ENCODE assay signal across 7 cellular contexts in genomic region chr2:64228923-64229322, GRCh38.
A peak's percentile ranks its signal among the peaks of the same experiment; 100 is the strongest.
DNase-seq lines count a peak whose midpoint lies in the region; ATAC-seq and TF ChIP-seq lines count a peak whose summit lies in the region.

No MANE protein-coding gene starts in this region.

- H3K4me1 ChIP-seq in HUES6 (ENCODE audit: control insufficient read depth, insufficient read depth, low read length): peaks cover 36% of the 10 kb centered on the region
- peaks cover 17% of the 10 kb centered on the region for H3K4me1 ChIP-seq in iPS-18a (ENCODE audit: control insufficient read depth, low read depth, low read length)

- CTCF ChIA-PET in activated CD8-positive, alpha-beta T cell treated with anti-CD3 and anti-CD28 coated beads for 36 hours (lab: Charles Lee): interaction anchor here (1.5 to 3.3 kb wide), 3 partner anchors 9 to 100 kb away, joined by 5 to 15 read pairs (median 14); no protein-coding TSS in a partner anchor

- peaks cover 1% of the 10 kb centered on the region for H3K27me3 Mint-ChIP-seq in activated CD8-positive, alpha-beta T cell treated with anti-CD3 and anti-CD28 coated beads for 36 hours
- H3K27me3 Mint-ChIP-seq in stimulated activated memory B cell treated with anti-CD40 and anti-IgM and Interleukin-4, amounts not matched to agents 10 μg/mL and 1 μg/mL and 100 μg/mL, for 72 hours: no peaks in the 10 kb centered on the region

- H3K27me3 ChIP-seq in HUES6 (ENCODE audit: control insufficient read depth, insufficient read depth, low read length): no peaks in the 10 kb centered on the region
- peaks cover 5% of the 10 kb centered on the region for H3K27me3 ChIP-seq in iPS-18a (ENCODE audit: control insufficient read depth, insufficient read depth, low read length)

- no peak for TF ChIP-seq CTCF in activated CD8-positive, alpha-beta T cell treated with anti-CD3 and anti-CD28 coated beads for 36 hours (IDR thresholded peaks at IDR 0.05)

- peak overlapping the region; percentile 46 for H3K9ac ChIP-seq in HUES6 (ENCODE audit: low read length)
- peak overlapping the region; percentile 35 for H3K9ac ChIP-seq in iPS-18a (ENCODE audit: low read length)

- no peaks in the 10 kb centered on the region for H3K9me3 ChIP-seq in HUES6 (ENCODE audit: control insufficient read depth, insufficient read depth, low read depth, low read length)
- H3K9me3 ChIP-seq in iPS-18a (ENCODE audit: control insufficient read depth, low read depth, low read length): no peaks in the 10 kb centered on the region

- H3K36me3 ChIP-seq in HUES6 (ENCODE audit: control insufficient read depth, insufficient read depth, low read length) (no peaks in the 10 kb centered on the region), iPS-18a (ENCODE audit: control insufficient read depth, low read depth, low read length) (no peaks in the 10 kb centered on the region)

- H3K9me3 Mint-ChIP-seq in activated CD8-positive, alpha-beta T cell treated with anti-CD3 and anti-CD28 coated beads for 36 hours: no peaks in the 10 kb centered on the region
- H3K9me3 Mint-ChIP-seq in stimulated activated memory B cell treated with anti-CD40 and anti-IgM and Interleukin-4, amounts not matched to agents 10 μg/mL and 1 μg/mL and 100 μg/mL, for 72 hours: no peaks in the 10 kb centered on the region

- H3K4me3 ChIP-seq in HUES6 (ENCODE audit: low read depth, low read length): peak overlapping the region; percentile 54
- H3K4me3 ChIP-seq in iPS-18a (ENCODE audit: low read length): peak overlapping the region; percentile 53

- peaks cover 19% of the 10 kb centered on the region for H3K4me1 Mint-ChIP-seq in activated CD8-positive, alpha-beta T cell treated with anti-CD3 and anti-CD28 coated beads for 36 hours (ENCODE audit: low read depth)
- H3K4me1 Mint-ChIP-seq in stimulated activated memory B cell treated with anti-CD40 and anti-IgM and Interleukin-4, amounts not matched to agents 10 μg/mL and 1 μg/mL and 100 μg/mL, for 72 hours: peaks cover 26% of the 10 kb centered on the region

- H3K27ac Mint-ChIP-seq in activated CD8-positive, alpha-beta T cell treated with anti-CD3 and anti-CD28 coated beads for 36 hours: peak overlapping the region; percentile 88
- H3K27ac Mint-ChIP-seq in stimulated activated memory B cell treated with anti-CD40 and anti-IgM and Interleukin-4, amounts not matched to agents 10 μg/mL and 1 μg/mL and 100 μg/mL, for 72 hours: peak overlapping the region; percentile 95

- POLR2A ChIA-PET in activated CD8-positive, alpha-beta T cell treated with anti-CD3 and anti-CD28 coated beads for 36 hours (lab: Charles Lee): interaction anchor here (1.4 kb wide), 1 partner anchor 10 kb away, joined by 4 read pairs; no protein-coding TSS in a partner anchor

- intact Hi-C loops in activated CD8-positive, alpha-beta T cell treated with anti-CD3 and anti-CD28 coated beads for 36 hours (cut with micrococcal nuclease): no loop called here

- H3K4me3 Mint-ChIP-seq in activated CD8-positive, alpha-beta T cell treated with anti-CD3 and anti-CD28 coated beads for 36 hours: peak overlapping the region; percentile 81
- H3K4me3 Mint-ChIP-seq in stimulated activated memory B cell treated with anti-CD40 and anti-IgM and Interleukin-4, amounts not matched to agents 10 μg/mL and 1 μg/mL and 100 μg/mL, for 72 hours: peak overlapping the region; percentile 98

- no peak for ATAC-seq in activated CD8-positive, alpha-beta T cell treated with anti-CD3 and anti-CD28 coated beads for 36 hours
- no peak for ATAC-seq in stimulated activated memory B cell treated with anti-CD40 and anti-IgM and Interleukin-4, amounts not matched to agents 10 μg/mL and 1 μg/mL and 100 μg/mL, for 72 hours
- no peak for ATAC-seq in GM18520 (IDR thresholded peaks at IDR 0.05; ENCODE audit: unreplicated experiment)

- no peaks in the 10 kb centered on the region for H3K36me3 Mint-ChIP-seq in activated CD8-positive, alpha-beta T cell treated with anti-CD3 and anti-CD28 coated beads for 36 hours (ENCODE audit: low read depth)
- H3K36me3 Mint-ChIP-seq in stimulated activated memory B cell treated with anti-CD40 and anti-IgM and Interleukin-4, amounts not matched to agents 10 μg/mL and 1 μg/mL and 100 μg/mL, for 72 hours: peaks cover 5% of the 10 kb centered on the region

- no peak for DNase-seq in activated CD8-positive, alpha-beta T cell treated with anti-CD3 and anti-CD28 coated beads for 36 hours
- no peak for DNase-seq in NCI-H187 treated with DMSO at 0.1 percent for 48 hours (lab: John Stamatoyannopoulos, UW)
- no peak for DNase-seq in NCI-H526 treated with DMSO at 0.1 percent for 48 hours (lab: John Stamatoyannopoulos, UW)

- H3K27ac ChIP-seq in HUES6 (ENCODE audit: low read depth, low read length) (no peak overlapping the region), iPS-18a (ENCODE audit: low read length) (no peak overlapping the region)
